8 cellular contexts compared by ENCODE assay signal in the genomic region with DNA sequence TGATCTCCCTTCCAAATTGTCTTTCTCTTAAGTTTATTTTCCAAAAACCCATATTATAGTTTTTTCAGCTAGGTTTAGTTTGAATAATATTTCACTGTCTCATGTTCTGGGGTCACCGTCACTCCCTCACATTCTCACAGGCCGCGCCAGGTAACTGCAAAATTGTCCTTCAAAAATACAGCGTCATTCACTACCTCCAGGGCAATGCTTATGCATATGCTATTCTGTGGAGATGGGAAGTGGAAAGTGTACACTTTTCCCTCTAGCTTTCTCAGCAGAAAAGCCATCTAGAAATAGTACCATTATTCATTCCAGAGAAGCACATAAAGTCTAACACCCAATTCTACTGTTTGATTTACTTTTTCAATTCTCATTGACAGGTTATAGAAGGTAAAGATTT. TPM values are rescaled to one million over a fixed set of nuclear protein-coding genes. Genes with fewer than 3 reads are reported as not detected.
DNase-seq lines count a peak whose midpoint lies in the region; ATAC-seq and TF ChIP-seq lines count a peak whose summit lies in the region.

No MANE protein-coding gene starts in this region.

- TF ChIP-seq CTCF in left ventricle myocardium inferior (IDR thresholded peaks at IDR 0.05; ENCODE audit: borderline replicate concordance) (no peak), left lung (IDR thresholded peaks at IDR 0.05) (no peak), transverse colon (IDR thresholded peaks at IDR 0.05) (no peak)

- peak overlapping the region; percentile 88 for H3K27ac Mint-ChIP-seq in activated naive CD8-positive, alpha-beta T cell treated with anti-CD3 and anti-CD28 coated beads, Interleukin-2, amount 50 U/mL, for 24 hours

- TF ChIP-seq EP300 in transverse colon (IDR thresholded peaks at IDR 0.05; ENCODE audit: low read depth) = no peak

- peaks cover 14% of the 10 kb centered on the region for H3K4me1 ChIP-seq in left ventricle myocardium inferior
- H3K4me1 ChIP-seq in left lung = peaks cover 0 to 10% of the 10 kb centered on the region in 2 donors
- peaks cover 0 to 20% (median 11%) of the 10 kb centered on the region in 4 donors for H3K4me1 ChIP-seq in transverse colon

- intact Hi-C loops in left ventricle myocardium inferior (cut with micrococcal nuclease) (no loop called here), cardiac septum (cut with DNase I) (loop anchor here (10.0 kb wide), 1 partner anchor 307 kb away; the partner anchor contains the start of gene MACIR), left lung (cut with DNase I) (no loop called here), transverse colon (cut with DNase I; ENCODE audit: low total_unique reads) (no loop called here)

- DNase-seq in left ventricle myocardium inferior = no peak
- DNase-seq in cardiac septum (ENCODE audit: low spot score) = no peak
- DNase-seq in activated naive CD8-positive, alpha-beta T cell treated with anti-CD3 and anti-CD28 coated beads, Interleukin-2, amount 50 U/mL, for 24 hours = no peak
- no peak for DNase-seq in left lung
- no peak for DNase-seq in transverse colon
- DNase-seq in NCI-H82 treated with DMSO at 0.1 percent for 48 hours (lab: John Stamatoyannopoulos, UW; ENCODE audit: unreplicated experiment) = no peak
- DNase-seq in SW 1271 (lab: John Stamatoyannopoulos, UW) = no peak

- in situ Hi-C loops in transverse colon (cut with MboI; ENCODE audit: low pct_ligation_motif_present in 1 of 4, low pct_unique_long_range_greater_than_20kb in 1 of 4, low sequenced_read_pairs in 3 of 4) = no loop called here

- no peaks in the 10 kb centered on the region for H3K9me3 Mint-ChIP-seq in activated naive CD8-positive, alpha-beta T cell treated with anti-CD3 and anti-CD28 coated beads, Interleukin-2, amount 50 U/mL, for 24 hours

- peaks cover 16% of the 10 kb centered on the region for H3K4me1 Mint-ChIP-seq in activated naive CD8-positive, alpha-beta T cell treated with anti-CD3 and anti-CD28 coated beads, Interleukin-2, amount 50 U/mL, for 24 hours

- no peaks in the 10 kb centered on the region for H3K27me3 ChIP-seq in left ventricle myocardium inferior (ENCODE audit: low read depth)
- peaks cover 0 to 2% of the 10 kb centered on the region in 2 donors for H3K27me3 ChIP-seq in left lung
- H3K27me3 ChIP-seq in transverse colon = no peaks in the 10 kb centered on the region

- no peaks in the 10 kb centered on the region for H3K9me3 ChIP-seq in left ventricle myocardium inferior (replicated peaks)
- no peaks in the 10 kb centered on the region for H3K9me3 ChIP-seq in left lung
- no peaks in the 10 kb centered on the region for H3K9me3 ChIP-seq in transverse colon

- peaks cover 2% of the 10 kb centered on the region for H3K36me3 Mint-ChIP-seq in activated naive CD8-positive, alpha-beta T cell treated with anti-CD3 and anti-CD28 coated beads, Interleukin-2, amount 50 U/mL, for 24 hours (ENCODE audit: low read depth)

- no peak for ATAC-seq in activated naive CD8-positive, alpha-beta T cell treated with anti-CD3 and anti-CD28 coated beads, Interleukin-2, amount 50 U/mL, for 24 hours
- ATAC-seq in left lung (peak; percentile 61), GM21423 (IDR thresholded peaks at IDR 0.05; ENCODE audit: unreplicated experiment) (no peak)

- H3K27ac ChIP-seq in left ventricle myocardium inferior (replicated peaks) (peak overlapping the region; percentile 92), left lung (peak overlapping the region; percentile 80 to 84), transverse colon (peak overlapping the region; percentile 85 to 95 (median 90))

- peak overlapping the region; percentile 86 for H3K4me3 Mint-ChIP-seq in activated naive CD8-positive, alpha-beta T cell treated with anti-CD3 and anti-CD28 coated beads, Interleukin-2, amount 50 U/mL, for 24 hours

- peaks cover 2% of the 10 kb centered on the region for H3K36me3 ChIP-seq in left ventricle myocardium inferior
- H3K36me3 ChIP-seq in left lung = no peaks in the 10 kb centered on the region
- no peaks in the 10 kb centered on the region for H3K36me3 ChIP-seq in transverse colon

- WGBS in transverse colon (ENCODE audit: low coverage in 1 of 2), 2 donors = 40 to 70% methylated on average over 1 to 4 of the region's 4 CpGs

- no peak for TF ChIP-seq POLR2A in transverse colon (IDR thresholded peaks at IDR 0.05)

- H3K27me3 Mint-ChIP-seq in activated naive CD8-positive, alpha-beta T cell treated with anti-CD3 and anti-CD28 coated beads, Interleukin-2, amount 50 U/mL, for 24 hours = peaks cover 2% of the 10 kb centered on the region

- peak overlapping the region; percentile 80 for H3K4me3 ChIP-seq in left ventricle myocardium inferior
- H3K4me3 ChIP-seq in left lung = peak overlapping the region; percentile 58 to 71
- H3K4me3 ChIP-seq in transverse colon = peak overlapping the region; percentile 51 to 94 (median 72)

RNA-seq across cellular contexts. Expression of gene NUDT12, which starts 0.9 kb away (rescaled TPM):
- 13.6 TPM for total RNA-seq in left ventricle myocardium inferior
- 11.4 TPM for total RNA-seq in cardiac septum
- 10 to 100 TPM; 11.2 to 15.6 TPM for total RNA-seq in left lung
- total RNA-seq in transverse colon = 10 to 100 TPM in 3 of 4 donors, 1 to 10 TPM in 1; 6.2 to 24.6 (median 17.2) TPM
